Comparison of ENCODE assay signal across 12 cellular contexts in the genomic region with DNA sequence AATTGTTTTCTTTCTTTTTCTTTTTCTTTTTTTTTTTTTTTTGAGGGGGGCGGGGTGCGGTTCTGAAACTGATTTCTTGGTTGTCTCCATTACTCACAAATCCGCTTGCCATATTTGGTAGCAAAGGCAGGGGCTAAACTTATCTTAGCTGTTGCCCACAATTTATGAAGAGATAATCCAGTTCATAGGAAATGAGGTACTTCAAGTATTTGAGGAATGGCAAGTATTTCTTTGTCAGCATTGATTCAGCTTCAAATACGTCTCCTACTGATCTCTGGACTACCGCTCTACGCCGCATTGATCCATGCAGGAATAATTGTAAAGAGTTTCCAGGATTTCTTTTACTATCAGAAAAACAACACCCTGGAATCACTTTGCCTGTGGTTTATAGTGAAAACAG.
DNase-seq lines count a peak whose midpoint lies in the region; ATAC-seq, FAIRE-seq and TF ChIP-seq lines count a peak whose summit lies in the region.
"Had no signal": no experiment of that assay in that cellular context is flagged by ENCODE, and none has a peak within 500 bp of the region (broad histone marks: within the 10 kb centered on the region; RNA-seq: fewer than 3 reads in every experiment).

No MANE protein-coding gene starts in this region.

- H3K4me2 ChIP-seq in A549 = peak overlapping the region; percentile 98

- WGBS in A549 (ENCODE audit: missing lambda C conversion rate) = 1% methylated on average over 7 of the region's 7 CpGs

- H3K27ac ChIP-seq in A549 = peak overlapping the region; percentile 82 to 88
- H3K27ac ChIP-seq: suprapubic skin had no signal

- no peak for FAIRE-seq in A549 (lab: Jason Lieb, UNC)

- H3K9ac ChIP-seq in adipocyte (ENCODE audit: low read length) = no peak overlapping the region

- POLR2A ChIA-PET in A549 (lab: Yijun Ruan, JAX) = interaction anchor here (0.7 to 0.9 kb wide), 3 partner anchors 114 to 123 kb away, joined by 3 read pairs; no protein-coding TSS in a partner anchor

- no peak for TF ChIP-seq CTCF in A549 (IDR thresholded peaks at IDR 0.05)

- H3K4me3 ChIP-seq in A549 (peak overlapping the region; percentile 48), adipocyte (ENCODE audit: low read length) (peak overlapping the region; percentile 62)
- H3K4me3 ChIP-seq: suprapubic skin had no signal

- peak in 1 of 2 experiments; percentile 22; a peak in 1 of 5 replicates for TF ChIP-seq EP300 in A549 (IDR thresholded peaks at IDR 0.05)

- peak; percentile 68 to 95; a peak in 5 of 6 replicates for ATAC-seq in A549

- 0 out of 5 replicates have a peak, but pooled peaks of 1 of the 2 experiments have one; percentile 1 for TF ChIP-seq RAD21 in A549 (conservative IDR thresholded peaks at IDR 0.05 in 1 of 2, IDR thresholded peaks at IDR 0.05 in 1 of 2)

- peak; percentile 9 to 81 for DNase-seq in A549 (ENCODE audit: low read depth in 1 of 2, low spot score in 1 of 2)
- peak; percentile 7 for DNase-seq in HPDE6-E6E7 (ENCODE audit: extremely low spot score)
- peak; percentile 56 for DNase-seq in adipocyte (ENCODE audit: low read depth)
- DNase-seq in iPS DF 19.7 (ENCODE audit: low read depth, low spot score) = peak; percentile 7
- DNase-seq in C1 segment of cervical spinal cord (lab: John Stamatoyannopoulos, UW) = no peak
- DNase-seq in CD1c-positive myeloid dendritic cell (ENCODE audit: extremely low spot score) = no peak
- no peak for DNase-seq in activated gamma-delta T cell treated with Interleukin-2 at 50 U/mL for 16 hours
- DNase-seq in NCI-H1436 (lab: John Stamatoyannopoulos, UW) = no peak
- DNase-seq: activated CD4-positive, CD25-positive, alpha-beta regulatory T cell treated with anti-CD3 and anti-CD28 coated beads, Interleukin-2, amount 50 U/mL, for 72 hours; NCI-H2171; stimulated activated CD4-positive, alpha-beta T cell treated with anti-CD3 and anti-CD28 coated beads, Interleukin-4, amount 100 ng/mL, for 24 hours had no signal

- H3K9me3 ChIP-seq in A549 (no peaks in the 10 kb centered on the region), adipocyte (ENCODE audit: control insufficient read depth, low read length) (no peaks in the 10 kb centered on the region)
- H3K9me3 ChIP-seq: suprapubic skin had no signal

- CTCF ChIA-PET in A549 (lab: Yijun Ruan, JAX) = interaction anchor here (0.7 kb wide), 1 partner anchor 30 kb away, joined by 3 read pairs; no protein-coding TSS in a partner anchor

- H3K36me3 ChIP-seq in adipocyte (ENCODE audit: control insufficient read depth, insufficient read depth, low read length, severe bottlenecking) = no peaks in the 10 kb centered on the region
- H3K36me3 ChIP-seq: suprapubic skin had no signal

- TF ChIP-seq POLR2A in A549 (IDR thresholded peaks at IDR 0.05; ENCODE audit: low read length) = no peak

- H3K4me1 ChIP-seq in A549 = peaks cover 21% of the 10 kb centered on the region
- H3K4me1 ChIP-seq in adipocyte (ENCODE audit: control insufficient read depth, insufficient read depth, low read length) = no peaks in the 10 kb centered on the region
- H3K4me1 ChIP-seq: suprapubic skin had no signal

- H3K27me3 ChIP-seq in adipocyte (replicated peaks; ENCODE audit: control insufficient read depth, insufficient read depth, low read length) = no peaks in the 10 kb centered on the region
- H3K27me3 ChIP-seq: suprapubic skin had no signal

TF ChIP-seq in A549, 52 proteins besides CTCF, POLR2A, EP300 and RAD21:
- TF ChIP-seq GATA3 (IDR thresholded peaks at IDR 0.05; ENCODE audit: borderline replicate concordance) (peak; percentile 76; the same call in 1 of the 2 replicates), JUN (IDR thresholded peaks at IDR 0.05) (0 out of 5 replicates have a peak, but pooled peaks of 1 of the 2 experiments have one; percentile 19), BHLHE40 (IDR thresholded peaks at IDR 0.05; ENCODE audit: low read depth, low read length) (no peak)
TF ChIP-seq in A549: peak in this region for 2.

Comparison
In these comparisons a context has a peak if more than half of its experiments do, and no peak if none do; other contexts are left out.
1. DNase-seq: peak in A549 (2 of 2), HPDE6-E6E7 (single experiment), adipocyte (single experiment) and iPS DF 19.7 (single experiment); none in C1 segment of cervical spinal cord (0 of 14), CD1c-positive myeloid dendritic cell (single experiment), activated gamma-delta T cell treated with Interleukin-2 at 50 U/mL for 16 hours (single experiment) and NCI-H1436 (single experiment).